27 cellular contexts compared by ENCODE assay signal in the genomic region with DNA sequence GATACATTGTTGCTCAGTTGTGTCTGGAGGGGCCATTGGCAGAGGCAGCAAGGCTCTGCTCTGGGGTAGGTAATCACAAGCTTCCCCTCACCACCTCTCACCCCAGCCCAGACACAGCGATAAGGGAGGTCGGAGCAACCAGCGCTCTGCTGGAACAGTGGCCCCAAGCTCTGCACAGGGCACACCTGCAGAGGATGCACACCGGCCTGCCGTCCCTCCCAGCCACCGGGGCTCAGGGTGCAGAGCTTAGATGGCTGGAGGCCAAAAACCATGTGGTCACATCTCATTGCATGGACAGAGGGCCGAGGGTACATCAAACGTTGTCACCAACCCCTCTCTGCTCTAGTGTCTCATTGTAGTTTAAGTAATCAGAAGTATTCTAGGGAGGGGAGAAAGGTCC.
"Had no signal": no experiment of that assay in that cellular context is flagged by ENCODE, and none has a peak within 500 bp of the region (broad histone marks: within the 10 kb centered on the region; RNA-seq: fewer than 3 reads in every experiment).

No MANE protein-coding gene starts in this region.

- H3K27ac Mint-ChIP-seq: activated B cell treated with CpG ODN at 0.5 μM for 24 hours; activated CD4-positive, alpha-beta T cell treated with anti-CD3 and anti-CD28 coated beads, Interleukin-2, amount 10 ng/mL, durations not matched to agents 24 days and 14 days; activated CD8-positive, alpha-beta memory T cell treated with anti-CD3 and anti-CD28 coated beads, Interleukin-2, amount 10 ng/mL, durations not matched to agents 7 days and 5 days; activated naive CD4-positive, alpha-beta T cell treated with anti-CD3 and anti-CD28 coated beads, Interleukin-2, amount 50 U/mL, for 24 hours; activated T-cell treated with anti-CD3 and anti-CD28 coated beads, Interleukin-2, amount 50 U/mL, for 24 hours; activated T-helper 1 cell treated with anti-CD3 and anti-CD28 coated beads, Interleukin-12 subunit alpha, Interleukin-12 subunit beta, Interleukin-2, Interleukin-4 antibody, amounts not matched to agents 30 ng/mL and 10 ng/mL and 1 ng/mL, durations not matched to agents 14 hours and 24 hours and 36 hours; T-cell had no signal

- FAIRE-seq: RCC 7860, TTC549 had no signal

- H3K27me3 Mint-ChIP-seq: activated B cell treated with CpG ODN at 0.5 μM for 24 hours; activated CD4-positive, alpha-beta T cell treated with anti-CD3 and anti-CD28 coated beads, Interleukin-2, amount 10 ng/mL, durations not matched to agents 24 days and 14 days; activated CD8-positive, alpha-beta memory T cell treated with anti-CD3 and anti-CD28 coated beads, Interleukin-2, amount 10 ng/mL, durations not matched to agents 7 days and 5 days; activated naive CD4-positive, alpha-beta T cell treated with anti-CD3 and anti-CD28 coated beads, Interleukin-2, amount 50 U/mL, for 24 hours; activated T-cell treated with anti-CD3 and anti-CD28 coated beads, Interleukin-2, amount 50 U/mL, for 24 hours; brain had no signal

- H3K4me3 Mint-ChIP-seq: activated B cell treated with CpG ODN at 0.5 μM for 24 hours; activated CD4-positive, alpha-beta T cell treated with anti-CD3 and anti-CD28 coated beads, Interleukin-2, amount 10 ng/mL, durations not matched to agents 24 days and 14 days; activated CD8-positive, alpha-beta memory T cell treated with anti-CD3 and anti-CD28 coated beads, Interleukin-2, amount 10 ng/mL, durations not matched to agents 7 days and 5 days; activated naive CD4-positive, alpha-beta T cell treated with anti-CD3 and anti-CD28 coated beads, Interleukin-2, amount 50 U/mL, for 24 hours; activated T-cell treated with anti-CD3 and anti-CD28 coated beads, Interleukin-2, amount 50 U/mL, for 24 hours; activated T-helper 1 cell treated with anti-CD3 and anti-CD28 coated beads, Interleukin-12 subunit alpha, Interleukin-12 subunit beta, Interleukin-2, Interleukin-4 antibody, amounts not matched to agents 30 ng/mL and 10 ng/mL and 1 ng/mL, durations not matched to agents 14 hours and 24 hours and 36 hours; brain; T-cell had no signal

- H3K4me3 ChIP-seq: ascending aorta, SK-N-MC had no signal

- H3K4me1 ChIP-seq: ascending aorta had no signal

- H3K27me3 ChIP-seq: ascending aorta had no signal

- H3K27ac ChIP-seq: ascending aorta, SK-N-MC had no signal

- DNase-seq: activated B cell treated with CpG ODN at 0.5 μM for 24 hours; activated CD4-positive, alpha-beta T cell treated with anti-CD3 and anti-CD28 coated beads for 1 hour; activated CD4-positive, alpha-beta T cell treated with anti-CD3 and anti-CD28 coated beads, Interleukin-2, amount 10 ng/mL, durations not matched to agents 24 days and 14 days; activated CD4-positive, alpha-beta T cell treated with anti-CD3 and anti-CD28 coated beads, Interleukin-2, amount 50 U/mL, for 48 hours; activated CD8-positive, alpha-beta memory T cell treated with anti-CD3 and anti-CD28 coated beads, Interleukin-2, amount 10 ng/mL, durations not matched to agents 7 days and 5 days; activated effector memory CD4-positive, alpha-beta T cell treated with Interleukin-2 at 50 U/mL for 16 hours; activated naive CD4-positive, alpha-beta T cell; activated T-cell treated with anti-CD3 and anti-CD28 coated beads, Interleukin-2, amount 50 U/mL, for 24 hours; Karpas-422; MM.1S; NCI-H1105; NCI-H1436; NCI-H1694 treated with DMSO at 0.1 percent for 48 hours; NCI-H2029 treated with DMSO at 0.1 percent for 48 hours; NCI-H446; NCI-H524; PC-3; T-cell; T-helper 2 cell; T1000 had no signal

- H3K36me3 ChIP-seq: ascending aorta had no signal

- H3K36me3 Mint-ChIP-seq: activated CD8-positive, alpha-beta memory T cell treated with anti-CD3 and anti-CD28 coated beads, Interleukin-2, amount 10 ng/mL, durations not matched to agents 7 days and 5 days; activated naive CD4-positive, alpha-beta T cell treated with anti-CD3 and anti-CD28 coated beads, Interleukin-2, amount 50 U/mL, for 24 hours; brain; T-cell had no signal

- H3K4me1 Mint-ChIP-seq: activated B cell treated with CpG ODN at 0.5 μM for 24 hours; activated CD4-positive, alpha-beta T cell treated with anti-CD3 and anti-CD28 coated beads, Interleukin-2, amount 10 ng/mL, durations not matched to agents 24 days and 14 days; activated CD8-positive, alpha-beta memory T cell treated with anti-CD3 and anti-CD28 coated beads, Interleukin-2, amount 10 ng/mL, durations not matched to agents 7 days and 5 days; activated naive CD4-positive, alpha-beta T cell treated with anti-CD3 and anti-CD28 coated beads, Interleukin-2, amount 50 U/mL, for 24 hours; T-cell had no signal

- H3K9me3 Mint-ChIP-seq: activated B cell treated with CpG ODN at 0.5 μM for 24 hours had no signal
